Comparison of ENCODE assay signal across 12 cellular contexts in genomic region chr18:57523171-57523956, GRCh38.
DNase-seq lines count a peak whose midpoint lies in the region; ATAC-seq, FAIRE-seq and TF ChIP-seq lines count a peak whose summit lies in the region.
"Had no signal": no experiment of that assay in that cellular context is flagged by ENCODE, and none has a peak within 500 bp of the region (broad histone marks: within the 10 kb centered on the region; RNA-seq: fewer than 3 reads in every experiment).

No MANE protein-coding gene starts in this region.

- intact Hi-C loops in Caco-2 (cut with micrococcal nuclease; ENCODE audit: unreplicated experiment) = no loop called here

- no peak overlapping the region for H3K27ac ChIP-seq in A549

- POLR2A ChIA-PET in A549 (lab: Yijun Ruan, JAX) = interaction anchor here (0.6 kb wide), 1 partner anchor 76 kb away, joined by 5 read pairs; no protein-coding TSS in a partner anchor
- POLR2A ChIA-PET in Caco-2 (lab: Charles Lee) = no interaction called here

- H3K4me2 ChIP-seq in A549 = no peak overlapping the region

- no peak for TF ChIP-seq RAD21 in A549 (conservative IDR thresholded peaks at IDR 0.05 in 1 of 2, IDR thresholded peaks at IDR 0.05 in 1 of 2)

- H3K36me3 Mint-ChIP-seq in Caco-2 (ENCODE audit: insufficient read depth, unreplicated experiment) = no peaks in the 10 kb centered on the region

- H3K4me1 ChIP-seq in A549 (no peaks in the 10 kb centered on the region; the same call in 2 of the 3 replicates), Caco-2 (peaks cover 4% of the 10 kb centered on the region; the same call in 1 of the 2 replicates)

- no peak overlapping the region for H3K27ac Mint-ChIP-seq in Caco-2 (ENCODE audit: unreplicated experiment)
- H3K27ac Mint-ChIP-seq: activated B cell treated with CpG ODN at 0.5 μM for 24 hours; activated T-helper 2 cell treated with anti-CD3 and anti-CD28 coated beads, Interferon-gamma antibody, Interleukin-2, Interleukin-4, amounts not matched to agents 10 μg/mL and 5 μg/mL and 100 μg/mL, durations not matched to agents 14 hours and 24 hours and 36 hours had no signal

- H3K36me3 ChIP-seq in bronchial epithelial cell (ENCODE audit: control insufficient read depth, insufficient read depth, low read length) = no peaks in the 10 kb centered on the region
- H3K36me3 ChIP-seq in Caco-2 (ENCODE audit: control insufficient read depth, insufficient read depth, low read length) = no peaks in the 10 kb centered on the region

- ATAC-seq in A549 = no peak
- ATAC-seq in GM21515 (IDR thresholded peaks at IDR 0.05; ENCODE audit: unreplicated experiment) = peak; percentile 69
- no peak for ATAC-seq in GM19455 (IDR thresholded peaks at IDR 0.05; ENCODE audit: unreplicated experiment)
- ATAC-seq in HG02571 (IDR thresholded peaks at IDR 0.05; ENCODE audit: unreplicated experiment) = no peak

- H3K27me3 ChIP-seq in bronchial epithelial cell (ENCODE audit: control insufficient read depth, insufficient read depth, low read length) (no peaks in the 10 kb centered on the region), Caco-2 (replicated peaks; ENCODE audit: control insufficient read depth, insufficient read depth, low read length) (no peaks in the 10 kb centered on the region)

- FAIRE-seq in A549 (lab: Jason Lieb, UNC) (no peak), bronchial epithelial cell (lab: Jason Lieb, UNC) (peak; percentile 87)
- FAIRE-seq: G401.6 had no signal

- 76% methylated on average over 11 of the region's 11 CpGs for WGBS in A549 (ENCODE audit: missing lambda C conversion rate)

- DNase-seq in A549 (ENCODE audit: low read depth in 1 of 2, low spot score in 1 of 2) (no peak), NCI-H2227 (lab: John Stamatoyannopoulos, UW; ENCODE audit: unreplicated experiment) (peak; percentile 43), bronchial epithelial cell (ENCODE audit: low read depth) (no peak), Caco-2 (no peak), COLO668 (lab: John Stamatoyannopoulos, UW; ENCODE audit: unreplicated experiment) (no peak)
- DNase-seq: activated B cell treated with CpG ODN at 0.5 μM for 24 hours, posterior cingulate gyrus had no signal

- H3K4me1 Mint-ChIP-seq in Caco-2 (ENCODE audit: low read depth, unreplicated experiment) = peaks cover 11% of the 10 kb centered on the region

- H3K4me3 ChIP-seq in A549 = no peak overlapping the region
- no peak overlapping the region for H3K4me3 ChIP-seq in bronchial epithelial cell (ENCODE audit: low read depth, low read length)
- H3K4me3 ChIP-seq in Caco-2 (ENCODE audit: low read depth, low read length) = no peak overlapping the region

- H3K9me3 ChIP-seq in A549 (no peaks in the 10 kb centered on the region), Caco-2 (no peaks in the 10 kb centered on the region)

- no TSS peak for BruUV-seq in Caco-2 (replicated peaks; lab: Mats Ljungman, UMichigan)

- no peaks in the 10 kb centered on the region for H3K9me3 Mint-ChIP-seq in Caco-2 (ENCODE audit: unreplicated experiment)
- H3K9me3 Mint-ChIP-seq: activated T-helper 2 cell treated with anti-CD3 and anti-CD28 coated beads, Interferon-gamma antibody, Interleukin-2, Interleukin-4, amounts not matched to agents 10 μg/mL and 5 μg/mL and 100 μg/mL, durations not matched to agents 14 hours and 24 hours and 36 hours had no signal

- TF ChIP-seq CTCF in A549 (IDR thresholded peaks at IDR 0.05) (no peak), bronchial epithelial cell (IDR thresholded peaks at IDR 0.05; ENCODE audit: insufficient read depth, low read length, severe bottlenecking) (no peak), Caco-2 (IDR thresholded peaks at IDR 0.05; ENCODE audit: insufficient read depth in 1 of 2, low read depth in 1 of 2, low read length in 1 of 2, severe bottlenecking in 1 of 2, unreplicated experiment in 1 of 2) (no peak)

- H3K27me3 Mint-ChIP-seq in Caco-2 (ENCODE audit: insufficient read depth, unreplicated experiment) = no peaks in the 10 kb centered on the region

- no peak for TF ChIP-seq EP300 in A549 (IDR thresholded peaks at IDR 0.05)

- TF ChIP-seq POLR2A in A549 (IDR thresholded peaks at IDR 0.05; ENCODE audit: low read length) = no peak

- H3K4me3 Mint-ChIP-seq in Caco-2 (ENCODE audit: unreplicated experiment) = no peak overlapping the region
- H3K4me3 Mint-ChIP-seq: activated B cell treated with CpG ODN at 0.5 μM for 24 hours had no signal

- CTCF ChIA-PET in A549 (lab: Yijun Ruan, JAX) = interaction anchor here (1.4 kb wide), 2 partner anchors 15 to 38 kb away, joined by 3 read pairs; no protein-coding TSS in a partner anchor
- CTCF ChIA-PET in Caco-2 (lab: Charles Lee) = no interaction called here

TF ChIP-seq in A549, 52 proteins besides CTCF, POLR2A, EP300 and RAD21:
- TF ChIP-seq MAFK (IDR thresholded peaks at IDR 0.05; ENCODE audit: partially characterized antibody) = peak; percentile 57
- TF ChIP-seq RCOR1 (IDR thresholded peaks at IDR 0.05; ENCODE audit: low read depth, low read length) = no peak
- no peak for TF ChIP-seq ESRRA (IDR thresholded peaks at IDR 0.05; ENCODE audit: borderline replicate concordance, low read length)
- TF ChIP-seq BHLHE40 (IDR thresholded peaks at IDR 0.05; ENCODE audit: low read depth, low read length) = no peak
